Comparison of ENCODE assay signal across 29 cellular contexts in genomic region chr16:14462811-14463210, GRCh38.
DNase-seq lines count a peak whose midpoint lies in the region; ATAC-seq, FAIRE-seq and TF ChIP-seq lines count a peak whose summit lies in the region.
"Had no signal": no experiment of that assay in that cellular context is flagged by ENCODE, and none has a peak within 500 bp of the region (broad histone marks: within the 10 kb centered on the region; RNA-seq: fewer than 3 reads in every experiment).

No MANE protein-coding gene starts in this region.

- no peaks in the 10 kb centered on the region for H3K36me3 ChIP-seq in mammary epithelial cell (ENCODE audit: insufficient read depth, low read length)
- H3K36me3 ChIP-seq in astrocyte (ENCODE audit: insufficient read depth, low read length), result no peaks in the 10 kb centered on the region
- H3K36me3 ChIP-seq: colonic mucosa, uterus had no signal

- DNase-seq in mammary epithelial cell (peak; percentile 73), MCF 10A (ENCODE audit: unreplicated experiment) (no peak), astrocyte (ENCODE audit: low read depth) (peak; percentile 30), foreskin fibroblast (peak; percentile 15 to 16), UCSD-AML1 (lab: John Stamatoyannopoulos, UW; ENCODE audit: unreplicated experiment) (no peak)
- no peak for DNase-seq in stimulated activated effector memory CD8-positive, alpha-beta T cell treated with anti-CD3 and anti-CD28 coated beads, Interleukin-12 subunit alpha, Interleukin-12 subunit beta, amount 100 ng/mL, for 72 hours (ENCODE audit: low spot score in 2 of 2)
- no peak for DNase-seq in activated effector memory CD4-positive, alpha-beta T cell treated with anti-CD3 and anti-CD28 coated beads, Interleukin-2, amount 50 U/mL, for 16 hours
- DNase-seq: activated CD4-positive, alpha-beta T cell treated with anti-CD3 and anti-CD28 coated beads for 48 hours; activated CD8-positive, alpha-beta memory T cell treated with anti-CD3 and anti-CD28 coated beads, Interleukin-2, amount 10 ng/mL, durations not matched to agents 7 days and 5 days; AML-193; body of pancreas; CD8-positive, alpha-beta memory T cell; colonic mucosa; DMS79 treated with DMSO at 0.1 percent for 48 hours; KG1; midbrain; NCI-H1092 treated with DMSO at 0.1 percent for 48 hours; NCI-H2029 treated with DMSO at 0.1 percent for 48 hours; NCI-H446 treated with DMSO at 0.1 percent for 48 hours; nephron progenitor cell; SW 1271; uterus had no signal

- H3K4me1 Mint-ChIP-seq in MCF 10A (ENCODE audit: insufficient read depth, unreplicated experiment) (no peaks in the 10 kb centered on the region), astrocyte (ENCODE audit: low read depth, unreplicated experiment) (peaks cover 31% of the 10 kb centered on the region)
- H3K4me1 Mint-ChIP-seq in stimulated activated effector memory CD8-positive, alpha-beta T cell treated with anti-CD3 and anti-CD28 coated beads, Interleukin-12 subunit alpha, Interleukin-12 subunit beta, amount 100 ng/mL, for 72 hours, result peaks cover 15% of the 10 kb centered on the region

- H3K27ac Mint-ChIP-seq in MCF 10A (ENCODE audit: low read depth, unreplicated experiment) (no peak overlapping the region), astrocyte (ENCODE audit: unreplicated experiment) (peak overlapping the region; percentile 72)
- H3K27ac Mint-ChIP-seq in stimulated activated effector memory CD8-positive, alpha-beta T cell treated with anti-CD3 and anti-CD28 coated beads, Interleukin-12 subunit alpha, Interleukin-12 subunit beta, amount 100 ng/mL, for 72 hours, result peak overlapping the region; percentile 15
- H3K27ac Mint-ChIP-seq: activated CD8-positive, alpha-beta memory T cell treated with anti-CD3 and anti-CD28 coated beads, Interleukin-2, amount 10 ng/mL, durations not matched to agents 7 days and 5 days; activated naive CD8-positive, alpha-beta T cell; nephron progenitor cell; stimulated activated memory B cell treated with anti-CD40 and anti-IgM and Interleukin-4, amounts not matched to agents 10 μg/mL and 1 μg/mL and 100 μg/mL, for 72 hours had no signal

- no peaks in the 10 kb centered on the region for H3K27me3 ChIP-seq in mammary epithelial cell (ENCODE audit: insufficient read depth, low read length)
- no peaks in the 10 kb centered on the region for H3K27me3 ChIP-seq in astrocyte (ENCODE audit: insufficient read depth, low read length)
- H3K27me3 ChIP-seq: body of pancreas, colonic mucosa, uterus had no signal

- no peak for TF ChIP-seq POLR2A in GM18505 (IDR thresholded peaks at IDR 0.05; ENCODE audit: borderline replicate concordance, extremely low read depth, insufficient read depth, insufficient read length)

- H2AFZ ChIP-seq in mammary epithelial cell (ENCODE audit: low read depth, low read length), result no peak overlapping the region
- no peak overlapping the region for H2AFZ ChIP-seq in astrocyte (ENCODE audit: low read depth, low read length)

- dilution Hi-C loops in mammary epithelial cell (cut with HindIII; ENCODE audit: low sequenced_read_pairs), result no loop called here

- H3K4me3 Mint-ChIP-seq in MCF 10A (ENCODE audit: unreplicated experiment) (no peak overlapping the region), astrocyte (ENCODE audit: unreplicated experiment) (no peak overlapping the region)
- H3K4me3 Mint-ChIP-seq in stimulated activated effector memory CD8-positive, alpha-beta T cell treated with anti-CD3 and anti-CD28 coated beads, Interleukin-12 subunit alpha, Interleukin-12 subunit beta, amount 100 ng/mL, for 72 hours, result no peak overlapping the region
- H3K4me3 Mint-ChIP-seq: activated CD8-positive, alpha-beta memory T cell treated with anti-CD3 and anti-CD28 coated beads, Interleukin-2, amount 10 ng/mL, durations not matched to agents 7 days and 5 days; activated naive CD8-positive, alpha-beta T cell; CD8-positive, alpha-beta memory T cell; nephron progenitor cell; stimulated activated memory B cell treated with anti-CD40 and anti-IgM and Interleukin-4, amounts not matched to agents 10 μg/mL and 1 μg/mL and 100 μg/mL, for 72 hours had no signal

- no peak for ATAC-seq in stimulated activated effector memory CD8-positive, alpha-beta T cell treated with anti-CD3 and anti-CD28 coated beads, Interleukin-12 subunit alpha, Interleukin-12 subunit beta, amount 100 ng/mL, for 72 hours
- ATAC-seq in GM18505 (IDR thresholded peaks at IDR 0.05; ENCODE audit: unreplicated experiment), result no peak
- ATAC-seq: activated CD8-positive, alpha-beta memory T cell treated with anti-CD3 and anti-CD28 coated beads, Interleukin-2, amount 10 ng/mL, durations not matched to agents 7 days and 5 days; body of pancreas; Right ventricle myocardium inferior; stimulated activated memory B cell treated with anti-CD40 and anti-IgM and Interleukin-4, amounts not matched to agents 10 μg/mL and 1 μg/mL and 100 μg/mL, for 72 hours had no signal

- in situ Hi-C loops in mammary epithelial cell (cut with MboI; ENCODE audit: low sequenced_read_pairs in 2 of 2), result no loop called here

- no TSS peak for BruUV-seq in mammary epithelial cell (replicated peaks; lab: Mats Ljungman, UMichigan)
- BruUV-seq in MCF 10A (replicated peaks; lab: Mats Ljungman, UMichigan), result no TSS peak

- no peak overlapping the region for H3K27ac ChIP-seq in mammary epithelial cell (ENCODE audit: insufficient read depth, low read depth, low read length)
- H3K27ac ChIP-seq in astrocyte (ENCODE audit: low read depth, low read length), result no peak overlapping the region
- H3K27ac ChIP-seq: 22Rv1, body of pancreas, colonic mucosa, uterus had no signal

- H3K27me3 Mint-ChIP-seq in MCF 10A (ENCODE audit: insufficient read depth, unreplicated experiment) (no peaks in the 10 kb centered on the region), astrocyte (ENCODE audit: low read depth, unreplicated experiment) (no peaks in the 10 kb centered on the region)
- H3K27me3 Mint-ChIP-seq: activated CD8-positive, alpha-beta memory T cell treated with anti-CD3 and anti-CD28 coated beads, Interleukin-2, amount 10 ng/mL, durations not matched to agents 7 days and 5 days; activated naive CD8-positive, alpha-beta T cell; CD8-positive, alpha-beta memory T cell; stimulated activated memory B cell treated with anti-CD40 and anti-IgM and Interleukin-4, amounts not matched to agents 10 μg/mL and 1 μg/mL and 100 μg/mL, for 72 hours had no signal

- H3K79me2 ChIP-seq in mammary epithelial cell (ENCODE audit: insufficient read depth, low read length), result no peaks in the 10 kb centered on the region
- H3K79me2 ChIP-seq in astrocyte (ENCODE audit: insufficient read depth, low read length), result no peaks in the 10 kb centered on the region

- no peak overlapping the region for H3K4me2 ChIP-seq in mammary epithelial cell (ENCODE audit: insufficient read depth, low read depth, low read length)
- H3K4me2 ChIP-seq in astrocyte (ENCODE audit: low read length), result no peak overlapping the region

- H3K9me3 Mint-ChIP-seq in MCF 10A (ENCODE audit: unreplicated experiment) (peaks cover 8% of the 10 kb centered on the region), astrocyte (ENCODE audit: unreplicated experiment) (peaks cover 11% of the 10 kb centered on the region)
- H3K9me3 Mint-ChIP-seq in stimulated activated effector memory CD8-positive, alpha-beta T cell treated with anti-CD3 and anti-CD28 coated beads, Interleukin-12 subunit alpha, Interleukin-12 subunit beta, amount 100 ng/mL, for 72 hours, result peaks cover 4% of the 10 kb centered on the region

- peaks cover 17% of the 10 kb centered on the region for H3K36me3 Mint-ChIP-seq in MCF 10A (ENCODE audit: insufficient read depth, unreplicated experiment)
- peaks cover 10% of the 10 kb centered on the region for H3K36me3 Mint-ChIP-seq in astrocyte (ENCODE audit: low read depth, unreplicated experiment)
- H3K36me3 Mint-ChIP-seq in stimulated activated effector memory CD8-positive, alpha-beta T cell treated with anti-CD3 and anti-CD28 coated beads, Interleukin-12 subunit alpha, Interleukin-12 subunit beta, amount 100 ng/mL, for 72 hours, result peaks cover 33% of the 10 kb centered on the region

- 94% methylated on average over 3 of the region's 3 CpGs for WGBS in mammary epithelial cell (ENCODE audit: low coverage, missing lambda C conversion rate)

- TF ChIP-seq CTCF in mammary epithelial cell (conservative IDR thresholded peaks at IDR 0.05 in 1 of 2, IDR thresholded peaks at IDR 0.05 in 1 of 2; ENCODE audit: extremely low read depth in 1 of 2, insufficient read depth in 1 of 2, low read depth in 1 of 2, low read length in 2 of 2) (no peak), MCF 10A (IDR thresholded peaks at IDR 0.05; ENCODE audit: unreplicated experiment) (no peak), astrocyte (IDR thresholded peaks at IDR 0.05; ENCODE audit: insufficient read depth, low read depth, low read length) (no peak), foreskin fibroblast (IDR thresholded peaks at IDR 0.05; ENCODE audit: low read depth, low read length) (no peak)

- FAIRE-seq in astrocyte (lab: Jason Lieb, UNC), result no peak
- FAIRE-seq: frontal cortex, TTC549 had no signal

- H3K9ac ChIP-seq in mammary epithelial cell (ENCODE audit: insufficient read depth, low read length), result no peak overlapping the region
- H3K9ac ChIP-seq in astrocyte (ENCODE audit: low read length), result no peak overlapping the region

- intact Hi-C loops in mammary epithelial cell (cut with micrococcal nuclease), result no loop called here
- intact Hi-C loops in MCF 10A (cut with micrococcal nuclease), result no loop called here

- POLR2A ChIA-PET in MCF 10A (lab: Yijun Ruan, JAX), result interaction anchor here (0.6 kb wide), 1 partner anchor 174 kb away, joined by 3 read pairs; no protein-coding TSS in a partner anchor

- H4K20me1 ChIP-seq in mammary epithelial cell (ENCODE audit: insufficient read depth, low read length) (no peaks in the 10 kb centered on the region), astrocyte (ENCODE audit: insufficient read depth, low read length) (no peaks in the 10 kb centered on the region)

- H3K4me1 ChIP-seq in mammary epithelial cell (ENCODE audit: insufficient read depth, low read length) (peaks cover 6% of the 10 kb centered on the region), astrocyte (ENCODE audit: insufficient read depth, low read length) (no peaks in the 10 kb centered on the region)
- H3K4me1 ChIP-seq: body of pancreas, colonic mucosa, uterus had no signal

- H3K9me3 ChIP-seq in mammary epithelial cell (replicated peaks; ENCODE audit: insufficient read depth, low read length) (peaks cover 8% of the 10 kb centered on the region), astrocyte (ENCODE audit: insufficient read depth, low read depth, low read length) (no peaks in the 10 kb centered on the region)

- CTCF ChIA-PET in mammary epithelial cell (lab: Charles Lee; ENCODE audit: low non-redundant PET) (no interaction called here), MCF 10A (lab: Yijun Ruan, JAX) (interaction anchor here (0.6 to 1.8 kb wide), 3 partner anchors 10 to 1464 kb away, joined by 3 to 4 read pairs (median 3); no protein-coding TSS in a partner anchor)

- no peak overlapping the region for H3K4me3 ChIP-seq in mammary epithelial cell (replicated peaks in 1 of 3; ENCODE audit: insufficient read depth in 1 of 3, low read depth in 2 of 3, low read length in 3 of 3)
- H3K4me3 ChIP-seq in astrocyte (ENCODE audit: insufficient read depth, low read depth, low read length), result no peak overlapping the region
- H3K4me3 ChIP-seq in foreskin fibroblast (ENCODE audit: low read depth in 1 of 2, low read length in 2 of 2), result no peak overlapping the region
- H3K4me3 ChIP-seq: body of pancreas, colonic mucosa, uterus had no signal

Comparison
In these comparisons a context has a peak if more than half of its experiments do, and no peak if none do; other contexts are left out.
1. DNase-seq: peak in mammary epithelial cell (single experiment), astrocyte (single experiment) and foreskin fibroblast (2 of 2); none in MCF 10A (single experiment), stimulated activated effector memory CD8-positive, alpha-beta T cell treated with anti-CD3 and anti-CD28 coated beads, Interleukin-12 subunit alpha, Interleukin-12 subunit beta, amount 100 ng/mL, for 72 hours (0 of 2), activated effector memory CD4-positive, alpha-beta T cell treated with anti-CD3 and anti-CD28 coated beads, Interleukin-2, amount 50 U/mL, for 16 hours (single experiment) and UCSD-AML1 (single experiment).